In the genomic region with DNA sequence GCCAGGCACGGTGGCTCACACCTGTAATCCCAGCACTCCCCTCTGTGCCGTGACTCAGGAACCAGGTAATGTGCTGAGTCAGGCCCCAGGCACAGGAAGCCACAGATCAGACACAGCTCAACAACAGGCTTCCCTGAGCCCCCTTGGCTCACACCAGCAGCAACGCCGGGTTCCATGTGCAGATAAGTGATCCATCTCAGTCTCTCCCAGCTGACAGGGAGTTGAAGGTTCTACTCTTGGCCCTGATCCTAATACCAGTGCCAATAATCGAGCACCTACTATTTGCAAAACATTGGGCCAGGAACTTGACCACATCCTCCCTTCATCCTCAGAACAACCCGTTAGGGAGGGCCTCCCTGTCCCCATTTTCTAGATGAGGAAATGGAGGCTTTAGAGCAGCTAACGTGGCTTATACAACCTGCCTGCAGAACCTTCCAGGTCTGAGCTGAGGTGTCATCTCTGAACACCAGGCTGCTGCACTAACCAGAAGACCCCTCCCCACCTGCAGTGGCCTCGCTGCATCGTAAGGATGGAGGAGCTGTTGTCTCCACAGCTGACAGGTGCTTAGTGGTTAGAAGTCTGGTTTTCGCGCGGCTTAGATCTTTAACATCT, we compare ENCODE assay signal across 8 cellular contexts.
A peak's percentile ranks its signal among the peaks of the same experiment; 100 is the strongest.
DNase-seq lines count a peak whose midpoint lies in the region; ATAC-seq, FAIRE-seq and TF ChIP-seq lines count a peak whose summit lies in the region.

No MANE protein-coding gene starts in this region.

- no peak overlapping the region for H2BK120ac ChIP-seq in mesendoderm (ENCODE audit: low read depth, low read length)

- H3K4ac ChIP-seq in mesendoderm (ENCODE audit: low read depth, low read length): no peak overlapping the region

- no peak for TF ChIP-seq POLR2A in GM12891 (IDR thresholded peaks at IDR 0.05; ENCODE audit: low read depth, low read length)

- H3K79me2 ChIP-seq in mesendoderm (ENCODE audit: control insufficient read depth, insufficient read depth, low read length): no peaks in the 10 kb centered on the region

- no peaks in the 10 kb centered on the region for H3K79me1 ChIP-seq in mesendoderm (ENCODE audit: low read length)

- H3K9ac ChIP-seq in mesendoderm (ENCODE audit: low read length): no peak overlapping the region

- no peaks in the 10 kb centered on the region for H3K27me3 ChIP-seq in mesendoderm (ENCODE audit: insufficient read depth, low read length, poor library complexity)

- H3K4me2 ChIP-seq in mesendoderm (ENCODE audit: low read length): no peak overlapping the region

- H3K23ac ChIP-seq in mesendoderm (ENCODE audit: low read length): no peak overlapping the region

- peak; percentile 90 for FAIRE-seq in GM12891 (lab: Jason Lieb, UNC)

- peak; percentile 35 for ATAC-seq in HG03175 (IDR thresholded peaks at IDR 0.05; ENCODE audit: unreplicated experiment)
- no peak for ATAC-seq in GM18517 (IDR thresholded peaks at IDR 0.05; ENCODE audit: unreplicated experiment)

- H3K36me3 ChIP-seq in mesendoderm (ENCODE audit: control insufficient read depth, insufficient read depth, low read length): no peaks in the 10 kb centered on the region

- no peak overlapping the region for H2AK5ac ChIP-seq in mesendoderm (ENCODE audit: low read length)

- WGBS in mesendoderm (ENCODE audit: extremely low coverage, insufficient coverage, low lambda C conversion rate): no CpG with 5 or more reads among the region's 12 CpGs

- no peak overlapping the region for H2BK15ac ChIP-seq in mesendoderm (replicated peaks; ENCODE audit: low read depth)

- no peak overlapping the region for H3K18ac ChIP-seq in mesendoderm (ENCODE audit: low read length)

- H2BK5ac ChIP-seq in mesendoderm (ENCODE audit: low read length): no peak overlapping the region

- DNase-seq in GM12891 (ENCODE audit: insufficient read length, low spot score): peak; percentile 31
- peak; percentile 73 for DNase-seq in activated CD8-positive, alpha-beta memory T cell treated with anti-CD3 and anti-CD28 coated beads, Interleukin-2, amount 50 U/mL, for 4 hours
- peak; percentile 83 for DNase-seq in mesendoderm
- no peak for DNase-seq in NCI-H345 treated with DMSO at 0.1 percent for 48 hours (lab: John Stamatoyannopoulos, UW; ENCODE audit: unreplicated experiment)
- no peak for DNase-seq in SW 1271 (lab: John Stamatoyannopoulos, UW)
- DNase-seq in HT-29 (ENCODE audit: low spot score): no peak

- no peak overlapping the region for H4K8ac ChIP-seq in mesendoderm (ENCODE audit: low read depth, low read length)

- H3K4me3 ChIP-seq in mesendoderm (ENCODE audit: low read length): no peak overlapping the region

- H3K4me1 ChIP-seq in mesendoderm (ENCODE audit: control insufficient read depth, low read depth, low read length): no peaks in the 10 kb centered on the region

- H3K27ac ChIP-seq in mesendoderm (ENCODE audit: low read depth, low read length): no peak overlapping the region

- H4K5ac ChIP-seq in mesendoderm (ENCODE audit: low read length): no peak overlapping the region

- H3K56ac ChIP-seq in mesendoderm (ENCODE audit: low read length): no peak overlapping the region

TF ChIP-seq in GM12891, 5 proteins besides CTCF, POLR2A, EP300 and RAD21:
- TF ChIP-seq TAF1 (IDR thresholded peaks at IDR 0.05; ENCODE audit: low read depth, low read length) (no peak), POLR2AphosphoS5 (IDR thresholded peaks at IDR 0.05; ENCODE audit: low read depth, low read length) (no peak), POU2F2 (IDR thresholded peaks at IDR 0.05; ENCODE audit: low read depth, low read length) (no peak), SPI1 (IDR thresholded peaks at IDR 0.05; ENCODE audit: low read depth, low read length) (no peak), PAX5 (IDR thresholded peaks at IDR 0.05; ENCODE audit: insufficient read depth, low read length, severe bottlenecking) (no peak)

Comparison
In these comparisons a context has a peak if more than half of its experiments do, and no peak if none do; other contexts are left out.
1. DNase-seq: peak in GM12891 (single experiment), activated CD8-positive, alpha-beta memory T cell treated with anti-CD3 and anti-CD28 coated beads, Interleukin-2, amount 50 U/mL, for 4 hours (single experiment) and mesendoderm (single experiment); none in NCI-H345 treated with DMSO at 0.1 percent for 48 hours (single experiment), SW 1271 (0 of 2) and HT-29 (single experiment).